ENCODE assay signal across 23 cellular contexts in genomic region chrX:115493015-115493414, GRCh38.
"Had no signal": no experiment of that assay in that cellular context is flagged by ENCODE, and none has a peak within 500 bp of the region (broad histone marks: within the 10 kb centered on the region; RNA-seq: fewer than 3 reads in every experiment).

No MANE protein-coding gene starts in this region.

- H3K27ac Mint-ChIP-seq: activated CD8-positive, alpha-beta T cell treated with anti-CD3 and anti-CD28 coated beads for 36 hours; activated naive CD4-positive, alpha-beta T cell treated with anti-CD3 and anti-CD28 coated beads, Interleukin-2, amount 10 ng/mL, durations not matched to agents 7 days and 5 days; activated naive CD8-positive, alpha-beta T cell treated with anti-CD3 and anti-CD28 coated beads for 36 hours; activated T-cell treated with anti-CD3 and anti-CD28 coated beads, Interleukin-2, amount 50 U/mL, for 72 hours; activated T-helper 2 cell treated with anti-CD3 and anti-CD28 coated beads, Interferon-gamma antibody, Interleukin-2, Interleukin-4, amounts not matched to agents 10 μg/mL and 5 μg/mL and 100 μg/mL, durations not matched to agents 14 hours and 24 hours and 36 hours; T-helper 1 cell treated with Interleukin-12 subunit alpha and Interleukin-12 subunit beta and Interleukin-4 antibody, amounts not matched to agents 30 μg/mL and 1 μg/mL, for 36 hours had no signal

- H3K4me1 ChIP-seq: breast epithelium, Peyer's patch had no signal

- H3K4me3 ChIP-seq: breast epithelium, K562, Peyer's patch, SJCRH30 had no signal

- H3K36me3 ChIP-seq: breast epithelium, Peyer's patch, SJCRH30 had no signal

- H3K27me3 ChIP-seq: Peyer's patch, SJCRH30 had no signal

- FAIRE-seq: K562 had no signal

- H3K4me1 Mint-ChIP-seq: activated naive CD4-positive, alpha-beta T cell treated with anti-CD3 and anti-CD28 coated beads, Interleukin-2, amount 10 ng/mL, durations not matched to agents 7 days and 5 days; activated naive CD8-positive, alpha-beta T cell treated with anti-CD3 and anti-CD28 coated beads for 36 hours had no signal

- H3K27ac ChIP-seq: Peyer's patch, RWPE1 had no signal

- H3K9me3 Mint-ChIP-seq: activated CD8-positive, alpha-beta T cell treated with anti-CD3 and anti-CD28 coated beads for 36 hours; activated naive CD4-positive, alpha-beta T cell treated with anti-CD3 and anti-CD28 coated beads, Interleukin-2, amount 10 ng/mL, durations not matched to agents 7 days and 5 days; activated naive CD8-positive, alpha-beta T cell treated with anti-CD3 and anti-CD28 coated beads for 36 hours; activated T-helper 2 cell treated with anti-CD3 and anti-CD28 coated beads, Interferon-gamma antibody, Interleukin-2, Interleukin-4, amounts not matched to agents 10 μg/mL and 5 μg/mL and 100 μg/mL, durations not matched to agents 14 hours and 24 hours and 36 hours; T-helper 1 cell treated with Interleukin-12 subunit alpha and Interleukin-12 subunit beta and Interleukin-4 antibody, amounts not matched to agents 30 μg/mL and 1 μg/mL, for 36 hours had no signal

- H3K4me3 Mint-ChIP-seq: activated CD8-positive, alpha-beta T cell treated with anti-CD3 and anti-CD28 coated beads for 36 hours; activated naive CD4-positive, alpha-beta T cell treated with anti-CD3 and anti-CD28 coated beads, Interleukin-2, amount 10 ng/mL, durations not matched to agents 7 days and 5 days; activated naive CD8-positive, alpha-beta T cell treated with anti-CD3 and anti-CD28 coated beads for 36 hours; activated T-cell treated with anti-CD3 and anti-CD28 coated beads, Interleukin-2, amount 50 U/mL, for 72 hours; T-helper 1 cell treated with Interleukin-12 subunit alpha and Interleukin-12 subunit beta and Interleukin-4 antibody, amounts not matched to agents 30 μg/mL and 1 μg/mL, for 36 hours had no signal

- H3K36me3 Mint-ChIP-seq: activated naive CD4-positive, alpha-beta T cell treated with anti-CD3 and anti-CD28 coated beads, Interleukin-2, amount 10 ng/mL, durations not matched to agents 7 days and 5 days; activated naive CD8-positive, alpha-beta T cell treated with anti-CD3 and anti-CD28 coated beads for 36 hours had no signal

- H3K27me3 Mint-ChIP-seq: activated CD8-positive, alpha-beta T cell treated with anti-CD3 and anti-CD28 coated beads for 36 hours; activated naive CD4-positive, alpha-beta T cell treated with anti-CD3 and anti-CD28 coated beads, Interleukin-2, amount 10 ng/mL, durations not matched to agents 7 days and 5 days; activated naive CD8-positive, alpha-beta T cell treated with anti-CD3 and anti-CD28 coated beads for 36 hours had no signal

- DNase-seq: activated CD4-positive, alpha-beta T cell treated with anti-CD3 and anti-CD28 coated beads for 4 hours; activated CD8-positive, alpha-beta memory T cell treated with anti-CD3 and anti-CD28 coated beads, Interleukin-2, amount 50 U/mL, for 4 hours; activated CD8-positive, alpha-beta T cell treated with anti-CD3 and anti-CD28 coated beads for 36 hours; activated gamma-delta T cell treated with Interleukin-2 at 50 U/mL for 16 hours; activated naive CD4-positive, alpha-beta T cell treated with anti-CD3 and anti-CD28 coated beads, Interleukin-2, amount 10 ng/mL, durations not matched to agents 7 days and 5 days; activated naive CD8-positive, alpha-beta T cell treated with anti-CD3 and anti-CD28 coated beads for 36 hours; activated T-cell treated with anti-CD3 and anti-CD28 coated beads, Interleukin-2, amount 50 U/mL, for 72 hours; Karpas-422; NCI-H1105 treated with DMSO at 0.1 percent for 48 hours; NCI-H1436 treated with DMSO at 0.1 percent for 48 hours; NCI-H2029; NCI-H2107; NCI-H2171 treated with DMSO at 0.1 percent for 48 hours; NCI-H226; NCI-H526; Peyer's patch; Right ventricle myocardium superior had no signal

- H3K9me3 ChIP-seq: breast epithelium, Peyer's patch, SJCRH30 had no signal
